In the genomic region with DNA sequence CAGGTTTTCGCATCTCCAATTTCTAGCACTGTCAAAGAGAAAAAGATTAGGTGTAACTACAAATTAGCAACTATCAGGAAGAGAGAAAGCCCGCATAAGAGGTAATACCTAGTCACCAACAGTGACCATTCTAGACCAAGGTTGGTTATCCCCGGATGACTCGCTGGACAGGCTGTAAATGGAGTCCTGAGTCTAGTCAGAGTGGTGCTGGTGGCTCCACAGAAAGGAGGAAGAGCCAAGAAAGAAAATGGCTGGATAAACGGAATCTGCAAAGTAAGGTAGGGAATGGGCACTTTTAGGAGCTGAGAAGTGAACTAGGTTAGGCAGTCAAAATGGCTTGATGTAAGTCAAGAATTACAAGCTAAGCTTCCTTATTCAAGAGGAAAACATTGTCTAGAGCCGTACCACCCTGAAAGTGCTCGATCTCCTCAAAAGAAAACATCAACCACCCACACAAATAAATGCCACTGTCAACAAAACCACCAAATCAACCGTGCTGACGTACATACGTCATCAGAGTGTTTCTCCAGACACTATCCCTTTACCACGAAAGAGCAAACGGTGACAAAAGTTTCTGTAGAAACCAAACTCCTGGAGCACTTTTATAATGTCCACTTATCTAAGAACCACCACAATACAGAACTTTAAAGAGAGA, we compare ENCODE assay signal across 8 cellular contexts. TPM values are rescaled to one million over a fixed set of nuclear protein-coding genes. Genes with fewer than 3 reads are reported as not detected.
DNase-seq lines count a peak whose midpoint lies in the region; ATAC-seq and TF ChIP-seq lines count a peak whose summit lies in the region.

No MANE protein-coding gene starts in this region.

- peak overlapping the region; percentile 89 for H3K9ac ChIP-seq in HUES6 (ENCODE audit: low read length)

- H3K4me1 ChIP-seq in HUES6 (ENCODE audit: control insufficient read depth, insufficient read depth, low read length): peaks cover 29% of the 10 kb centered on the region
- peaks cover 16 to 50% of the 10 kb centered on the region in 2 donors for H3K4me1 ChIP-seq in left lung
- H3K4me1 ChIP-seq in tibial nerve: peaks cover 0 to 62% (median 27%) of the 10 kb centered on the region in 4 donors

- peaks cover 3% of the 10 kb centered on the region; the same call in 1 of the 2 replicates for H3K36me3 ChIP-seq in HUES6 (ENCODE audit: control insufficient read depth, insufficient read depth, low read length)
- H3K36me3 ChIP-seq in left lung: no peaks in the 10 kb centered on the region
- H3K36me3 ChIP-seq in tibial nerve: no peaks in the 10 kb centered on the region

- peak; percentile 37 for DNase-seq in ACHN
- DNase-seq in left lung: no peak
- DNase-seq in tibial nerve (ENCODE audit: low spot score in 2 of 2): no peak
- no peak for DNase-seq in activated CD4-positive, CD25-positive, alpha-beta regulatory T cell treated with anti-CD3 and anti-CD28 coated beads, Interleukin-2, amount 50 U/mL, for 72 hours
- no peak for DNase-seq in GM13977 (ENCODE audit: low spot score)

- intact Hi-C loops in left lung (cut with DNase I): loop anchor here in 1 of 2 donors (10.0 kb wide), 1 partner anchor 59 kb away; a partner anchor contains a TSS

- peaks cover 5% of the 10 kb centered on the region for H3K36me3 Mint-ChIP-seq in activated naive CD8-positive, alpha-beta T cell

- in situ Hi-C loops in ACHN (cut with HindIII; ENCODE audit: low pct_ligation_motif_present, low pct_unique_long_range_greater_than_20kb, low sequenced_read_pairs) (no loop called here), GM13977 (cut with MboI; ENCODE audit: low pct_unique_long_range_greater_than_20kb, low sequenced_read_pairs, unreplicated experiment) (no loop called here)

- H3K4me3 ChIP-seq in HUES6 (ENCODE audit: low read depth, low read length): peak overlapping the region; percentile 98
- H3K4me3 ChIP-seq in left lung: peak overlapping the region; percentile 85 to 86
- H3K4me3 ChIP-seq in tibial nerve: peak overlapping the region in 3 of 4 donors; percentile 83 to 86 (median 85)

- no peak for TF ChIP-seq POLR2A in tibial nerve (IDR thresholded peaks at IDR 0.05)

- TF ChIP-seq CTCF in left lung (IDR thresholded peaks at IDR 0.05): no peak
- no peak for TF ChIP-seq CTCF in tibial nerve (IDR thresholded peaks at IDR 0.05)
- TF ChIP-seq CTCF in GM13977 (IDR thresholded peaks at IDR 0.05; ENCODE audit: extremely low read depth, insufficient read depth, missing control alignments): no peak

- H3K4me1 Mint-ChIP-seq in activated naive CD8-positive, alpha-beta T cell (ENCODE audit: low read depth): peaks cover 52% of the 10 kb centered on the region

- ATAC-seq in left lung (no peak), GM21526 (IDR thresholded peaks at IDR 0.05; ENCODE audit: low FRiP score, unreplicated experiment) (no peak)

- no peak overlapping the region for H3K27ac ChIP-seq in HUES6 (ENCODE audit: low read depth, low read length)
- peak overlapping the region; percentile 94 to 95 for H3K27ac ChIP-seq in left lung
- peak overlapping the region in 3 of 4 donors; percentile 92 to 95 (median 94) for H3K27ac ChIP-seq in tibial nerve

- H3K27ac Mint-ChIP-seq in activated naive CD8-positive, alpha-beta T cell: peak overlapping the region; percentile 96

- H3K4me3 Mint-ChIP-seq in activated naive CD8-positive, alpha-beta T cell: peak overlapping the region; percentile 95

- no peaks in the 10 kb centered on the region for H3K9me3 ChIP-seq in HUES6 (ENCODE audit: control insufficient read depth, insufficient read depth, low read depth, low read length)
- H3K9me3 ChIP-seq in left lung: no peaks in the 10 kb centered on the region
- H3K9me3 ChIP-seq in tibial nerve: no peaks in the 10 kb centered on the region

- no peaks in the 10 kb centered on the region for H3K27me3 ChIP-seq in HUES6 (ENCODE audit: control insufficient read depth, insufficient read depth, low read length)
- H3K27me3 ChIP-seq in left lung: no peaks in the 10 kb centered on the region
- no peaks in the 10 kb centered on the region for H3K27me3 ChIP-seq in tibial nerve

- peak in 1 of 2 donors; percentile 17 for TF ChIP-seq EP300 in tibial nerve (IDR thresholded peaks at IDR 0.05)

- no peaks in the 10 kb centered on the region for H3K27me3 Mint-ChIP-seq in activated naive CD8-positive, alpha-beta T cell

- WGBS in tibial nerve, 2 donors: 46 to 55% methylated on average over 12 of the region's 12 CpGs

- H3K9me3 Mint-ChIP-seq in activated naive CD8-positive, alpha-beta T cell (ENCODE audit: low read depth): no peaks in the 10 kb centered on the region

RNA-seq across cellular contexts. Expression of a gene that starts 2.2 kb away (rescaled TPM):
- 100 to 1,000 TPM; 110 to 140 TPM for total RNA-seq in left lung
- total RNA-seq in tibial nerve: 10 to 100 TPM; 43.2 to 49.8 (median 46.2) TPM

RNA-seq across cellular contexts. Expression of a gene that starts 28.3 kb away (rescaled TPM):
- total RNA-seq in left lung: 10 to 100 TPM in 1 of 2 donors, 1 to 10 TPM in 1; 6.1 to 10.2 TPM
- total RNA-seq in tibial nerve: 10 to 100 TPM in 1 of 4 donors, 1 to 10 TPM in 3; 6.8 to 12.6 (median 8.3) TPM

RNA-seq across cellular contexts. Expression of a gene that starts 51.5 kb away (rescaled TPM):
- total RNA-seq in left lung (1 to 10 TPM; 1.2 TPM), tibial nerve (not detected)
